Comparison of ENCODE assay signal across 2 cellular contexts in the genomic region with DNA sequence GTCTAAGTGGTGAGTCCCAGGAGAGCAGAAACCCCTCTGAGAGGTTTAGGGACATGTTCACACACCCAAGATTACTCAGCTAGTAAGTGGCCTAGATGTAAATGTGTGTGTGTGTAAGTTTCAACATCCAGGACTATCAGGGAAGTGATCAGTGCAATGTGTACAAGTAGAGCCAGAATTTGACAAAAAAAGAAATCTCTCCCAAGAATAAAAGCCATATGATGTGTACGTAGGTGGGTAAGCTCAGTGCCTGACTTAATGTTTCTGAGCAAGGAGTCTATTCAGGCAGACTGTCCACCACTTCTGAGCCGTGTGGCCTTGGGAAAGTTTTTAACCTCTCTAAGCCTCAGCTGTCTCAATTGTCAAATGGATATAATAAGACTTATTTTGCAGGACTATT.
TF ChIP-seq lines count a peak whose summit lies in the region.

No MANE protein-coding gene starts in this region.

TF ChIP-seq in liver, 16 proteins besides CTCF, POLR2A, EP300 and RAD21:
- no peak for TF ChIP-seq MAX (IDR thresholded peaks at IDR 0.05)
- no peak for TF ChIP-seq JUND (IDR thresholded peaks at IDR 0.05)
- TF ChIP-seq EGR1 (IDR thresholded peaks at IDR 0.05; ENCODE audit: low read depth in 2 of 2), result no peak
- no peak for TF ChIP-seq NR2F2 (IDR thresholded peaks at IDR 0.05)
- TF ChIP-seq SP1 (IDR thresholded peaks at IDR 0.05), result no peak
- TF ChIP-seq, protein P1, sequence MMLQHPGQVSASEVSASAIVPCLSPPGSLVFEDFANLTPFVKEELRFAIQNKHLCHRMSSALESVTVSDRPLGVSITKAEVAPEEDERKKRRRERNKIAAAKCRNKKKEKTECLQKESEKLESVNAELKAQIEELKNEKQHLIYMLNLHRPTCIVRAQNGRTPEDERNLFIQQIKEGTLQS (IDR thresholded peaks at IDR 0.05), result no peak
- TF ChIP-seq HNF4G (IDR thresholded peaks at IDR 0.05), result no peak
- no peak for TF ChIP-seq REST (IDR thresholded peaks at IDR 0.05)

TF ChIP-seq in HepG2, 621 proteins besides CTCF, POLR2A, EP300 and RAD21:
- TF ChIP-seq, protein P2, sequence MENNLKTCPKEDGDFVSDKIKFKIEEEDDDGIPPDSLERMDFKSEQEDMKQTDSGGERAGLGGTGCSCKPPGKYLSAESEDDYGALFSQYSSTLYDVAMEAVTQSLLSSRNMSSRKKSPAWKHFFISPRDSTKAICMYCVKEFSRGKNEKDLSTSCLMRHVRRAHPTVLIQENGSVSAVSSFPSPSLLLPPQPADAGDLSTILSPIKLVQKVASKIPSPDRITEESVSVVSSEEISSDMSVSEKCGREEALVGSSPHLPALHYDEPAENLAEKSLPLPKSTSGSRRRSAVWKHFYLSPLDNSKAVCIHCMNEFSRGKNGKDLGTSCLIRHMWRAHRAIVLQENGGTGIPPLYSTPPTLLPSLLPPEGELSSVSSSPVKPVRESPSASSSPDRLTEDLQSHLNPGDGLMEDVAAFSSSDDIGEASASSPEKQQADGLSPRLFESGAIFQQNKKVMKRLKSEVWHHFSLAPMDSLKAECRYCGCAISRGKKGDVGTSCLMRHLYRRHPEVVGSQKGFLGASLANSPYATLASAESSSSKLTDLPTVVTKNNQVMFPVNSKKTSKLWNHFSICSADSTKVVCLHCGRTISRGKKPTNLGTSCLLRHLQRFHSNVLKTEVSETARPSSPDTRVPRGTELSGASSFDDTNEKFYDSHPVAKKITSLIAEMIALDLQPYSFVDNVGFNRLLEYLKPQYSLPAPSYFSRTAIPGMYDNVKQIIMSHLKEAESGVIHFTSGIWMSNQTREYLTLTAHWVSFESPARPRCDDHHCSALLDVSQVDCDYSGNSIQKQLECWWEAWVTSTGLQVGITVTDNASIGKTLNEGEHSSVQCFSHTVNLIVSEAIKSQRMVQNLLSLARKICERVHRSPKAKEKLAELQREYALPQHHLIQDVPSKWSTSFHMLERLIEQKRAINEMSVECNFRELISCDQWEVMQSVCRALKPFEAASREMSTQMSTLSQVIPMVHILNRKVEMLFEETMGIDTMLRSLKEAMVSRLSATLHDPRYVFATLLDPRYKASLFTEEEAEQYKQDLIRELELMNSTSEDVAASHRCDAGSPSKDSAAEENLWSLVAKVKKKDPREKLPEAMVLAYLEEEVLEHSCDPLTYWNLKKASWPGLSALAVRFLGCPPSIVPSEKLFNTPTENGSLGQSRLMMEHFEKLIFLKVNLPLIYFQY (CRISPR knock-in tag; IDR thresholded peaks at IDR 0.05; ENCODE audit: borderline replicate concordance), result no peak
- no peak for TF ChIP-seq CHD4 (IDR thresholded peaks at IDR 0.05; ENCODE audit: borderline replicate concordance, low read length)
- no peak for TF ChIP-seq TBX2 (CRISPR knock-in tag; IDR thresholded peaks at IDR 0.05; ENCODE audit: borderline replicate concordance)
- no peak for TF ChIP-seq HMGXB4 (CRISPR knock-in tag; IDR thresholded peaks at IDR 0.05; ENCODE audit: borderline replicate concordance in 1 of 2, low read depth in 1 of 2)
